ENCODE assay signal across 17 cellular contexts in genomic region chr19:3456925-3457530, GRCh38. TPM values are rescaled to one million over a fixed set of nuclear protein-coding genes. Genes with fewer than 3 reads are reported as not detected.
DNase-seq lines count a peak whose midpoint lies in the region; ATAC-seq and TF ChIP-seq lines count a peak whose summit lies in the region.
"Had no signal": no experiment of that assay in that cellular context is flagged by ENCODE, and none has a peak within 500 bp of the region (broad histone marks: within the 10 kb centered on the region; RNA-seq: fewer than 3 reads in every experiment).

No MANE protein-coding gene starts in this region.

- H3K27ac ChIP-seq in HCT116 (ENCODE audit: low read depth, low read length) (no peak overlapping the region), body of pancreas (peak overlapping the region in 3 of 4 donors; percentile 71 to 79 (median 74)), lower lobe of right lung (peak overlapping the region; percentile 77), stomach (peak overlapping the region in 4 of 5 donors; percentile 77 to 90 (median 82))
- H3K27ac ChIP-seq: cardiac muscle cell had no signal

- H3K9me2 ChIP-seq in HCT116 (ENCODE audit: insufficient read depth) = no peaks in the 10 kb centered on the region

- DNase-seq in HCT116 (ENCODE audit: low read depth, low spot score) = no peak
- no peak for DNase-seq in body of pancreas
- no peak for DNase-seq in lower lobe of right lung
- no peak for DNase-seq in stomach
- no peak for DNase-seq in NCI-H1694 (lab: John Stamatoyannopoulos, UW)
- DNase-seq in NCI-H2081 (lab: John Stamatoyannopoulos, UW) = no peak
- no peak for DNase-seq in activated T-cell treated with anti-CD3 and anti-CD28 coated beads, Interleukin-2, amount 50 U/mL, for 1 hour
- no peak for DNase-seq in SKM-1 (lab: John Stamatoyannopoulos, UW; ENCODE audit: unreplicated experiment)
- DNase-seq: activated CD4-positive, alpha-beta T cell treated with anti-CD3 and anti-CD28 coated beads, Interleukin-2, amount 10 ng/mL, durations not matched to agents 24 days and 14 days; CD4-positive, CD25-positive, alpha-beta regulatory T cell; immature natural killer cell; KG1; NCI-H2029 treated with DMSO at 0.1 percent for 48 hours; NK-92 treated with Interleukin-12 subunit alpha and Interleukin-12 subunit beta, amount 100 ng/mL, for 24 hours had no signal

- peaks cover 11% of the 10 kb centered on the region; the same call in 1 of the 2 replicates for H3K79me2 ChIP-seq in HCT116 (ENCODE audit: insufficient read depth, low read length)

- no peak for TF ChIP-seq RAD21 in HCT116 (IDR thresholded peaks at IDR 0.05; ENCODE audit: low read depth)

- POLR2A ChIA-PET in HCT116 (lab: Charles Lee) = no interaction called here

- ATAC-seq in HCT116 (peak; percentile 13; the same call in 1 of the 2 replicates), body of pancreas (no peak), lower lobe of right lung (no peak)
- ATAC-seq: activated T-helper 17 cell treated with anti-CD3 and anti-CD28 coated beads, Interleukin-2, amount 50 U/mL, for 72 hours; natural killer cell treated with Interleukin-12 subunit alpha and Interleukin-12 subunit beta and Interleukin-15 and Interleukin-18, amount 100 ng/mL, for 72 hours had no signal

- no peak overlapping the region for H3K9ac ChIP-seq in HCT116 (ENCODE audit: low read length)

- H3K4me1 ChIP-seq in HCT116 (ENCODE audit: control insufficient read depth in 1 of 2, insufficient read depth in 2 of 2, low read length in 2 of 2) (no peaks in the 10 kb centered on the region), body of pancreas (peaks cover 31% of the 10 kb centered on the region), lower lobe of right lung (peaks cover 35% of the 10 kb centered on the region), stomach (peaks cover 36 to 62% (median 45%) of the 10 kb centered on the region in 4 donors)

- H3K36me3 ChIP-seq in HCT116 (ENCODE audit: control insufficient read depth in 1 of 2, insufficient read depth in 2 of 2, low read length in 2 of 2) (peaks cover 11 to 32% of the 10 kb centered on the region in 2 experiments), body of pancreas (replicated peaks in 1 of 2; ENCODE audit: insufficient read depth in 1 of 2, low read depth in 2 of 2) (peaks cover 18 to 29% of the 10 kb centered on the region in 2 donors), lower lobe of right lung (peaks cover 58% of the 10 kb centered on the region), stomach (peaks cover 67 to 91% (median 85%) of the 10 kb centered on the region in 4 donors)

- 80 to 82% methylated on average over 13 to 17 of the region's 18 CpGs for WGBS in body of pancreas, 2 donors
- WGBS in stomach, 5 donors = 75 to 85% (median 82%) methylated on average over 15 to 18 of the region's 18 CpGs

- TF ChIP-seq POLR2A in HCT116 (IDR thresholded peaks at IDR 0.05; ENCODE audit: borderline replicate concordance, extremely low read depth, insufficient read depth, insufficient read length) (no peak), body of pancreas (IDR thresholded peaks at IDR 0.05) (no peak), stomach (IDR thresholded peaks at IDR 0.05) (no peak)

- H3K27me3 ChIP-seq in HCT116 (ENCODE audit: insufficient read depth, low read length) = no peaks in the 10 kb centered on the region
- H3K27me3 ChIP-seq in body of pancreas = no peaks in the 10 kb centered on the region
- H3K27me3 ChIP-seq in lower lobe of right lung (ENCODE audit: low read depth) = no peaks in the 10 kb centered on the region
- no peaks in the 10 kb centered on the region for H3K27me3 ChIP-seq in stomach

- H2AFZ ChIP-seq in HCT116 (ENCODE audit: low read depth, low read length, poor library complexity, severe bottlenecking) = no peak overlapping the region

- CTCF ChIA-PET in HCT116 (lab: Charles Lee) = no interaction called here

- no peak for TF ChIP-seq EP300 in stomach (IDR thresholded peaks at IDR 0.05)

- H3K9me3 ChIP-seq in HCT116 (ENCODE audit: control insufficient read depth in 1 of 2, insufficient read depth in 1 of 2, low read depth in 1 of 2, low read length in 2 of 2) (no peaks in the 10 kb centered on the region), body of pancreas (no peaks in the 10 kb centered on the region), lower lobe of right lung (no peaks in the 10 kb centered on the region), stomach (no peaks in the 10 kb centered on the region)

- BruUV-seq in HCT116 (replicated peaks; lab: Mats Ljungman, UMichigan) = no TSS peak

- peaks cover 3% of the 10 kb centered on the region; the same call in 1 of the 2 replicates for H4K20me1 ChIP-seq in HCT116 (ENCODE audit: insufficient read depth)

- TF ChIP-seq CTCF in HCT116 (IDR thresholded peaks at IDR 0.05 in 2 of 3, conservative IDR thresholded peaks at IDR 0.05 in 1 of 3; ENCODE audit: borderline replicate concordance in 1 of 3, insufficient read depth in 1 of 3, low read depth in 2 of 3, low read length in 2 of 3) (no peak), body of pancreas (IDR thresholded peaks at IDR 0.05) (no peak), lower lobe of right lung (IDR thresholded peaks at IDR 0.05) (no peak), stomach (IDR thresholded peaks at IDR 0.05) (no peak)

- RAD21 ChIA-PET in HCT116 (lab: Charles Lee; ENCODE audit: low non-redundant PET in 1 of 2, low total read pairs in 2 of 2, uncharacterized antibody in 2 of 2, unreplicated experiment in 2 of 2) = no interaction called here

- intact Hi-C loops in HCT116 (cut with micrococcal nuclease) = no loop called here
- intact Hi-C loops in body of pancreas (cut with DNase I) = no loop called here
- intact Hi-C loops in lower lobe of right lung (cut with DNase I) = no loop called here
- intact Hi-C loops in stomach (cut with DNase I; ENCODE audit: low total_unique reads) = no loop called here

- H3K4me3 ChIP-seq in HCT116 (replicated peaks in 1 of 2; ENCODE audit: low read depth in 1 of 2, low read length in 2 of 2) (no peak overlapping the region), body of pancreas (no peak overlapping the region), lower lobe of right lung (no peak overlapping the region), stomach (no peak overlapping the region)
- H3K4me3 ChIP-seq: cardiac muscle cell had no signal

- H3K4me2 ChIP-seq in HCT116 (ENCODE audit: low read length) = no peak overlapping the region

TF ChIP-seq in HCT116, 20 proteins besides CTCF, POLR2A, EP300 and RAD21:
- no peak for TF ChIP-seq ATF3 (IDR thresholded peaks at IDR 0.05)
- no peak for TF ChIP-seq EZH2phosphoT487 (IDR thresholded peaks at IDR 0.05; ENCODE audit: borderline replicate concordance)
- no peak for TF ChIP-seq CBX3 (IDR thresholded peaks at IDR 0.05; ENCODE audit: low read depth)
- TF ChIP-seq CEBPB (IDR thresholded peaks at IDR 0.05; ENCODE audit: low read depth) = no peak
- no peak for TF ChIP-seq SRF (IDR thresholded peaks at IDR 0.05; ENCODE audit: low read depth)
- no peak for TF ChIP-seq JUND (IDR thresholded peaks at IDR 0.05)
- no peak for TF ChIP-seq POLR2AphosphoS5 (IDR thresholded peaks at IDR 0.05; ENCODE audit: low read depth, low read length)
- TF ChIP-seq EGR1 (IDR thresholded peaks at IDR 0.05; ENCODE audit: low read depth) = no peak
TF ChIP-seq in HCT116: peak in this region for 0.

RNA-seq across cellular contexts. Expression of gene SMIM24, which starts 23.3 kb away (rescaled TPM):
- total RNA-seq in HCT116 (2021; ENCODE audit: unreplicated experiment) (not detected), body of pancreas (10 to 100 TPM in 1 of 2 donors, 1 to 10 TPM in 1; 7.6 to 11.4 TPM), lower lobe of right lung (not detected), stomach (100 to 1,000 TPM in 1 of 5 donors, 10 to 100 TPM in 1, 1 to 10 TPM in 2, not detected in 1; 1.4 to 178 (median 38.3) TPM)
- 0.10 and 0.12 TPM in 2 replicates for polyA plus RNA-seq in HCT116 (2012)
- polyA plus RNA-seq in stomach = 100 to 1,000 TPM in 1 of 3 donors, 10 to 100 TPM in 2; 14.1 to 116 (median 68.7) TPM
- total RNA-seq: activated CD4-positive, alpha-beta T cell treated with anti-CD3 and anti-CD28 coated beads, Interleukin-2, amount 10 ng/mL, durations not matched to agents 24 days and 14 days had no signal
- polyA plus RNA-seq: CD4-positive, CD25-positive, alpha-beta regulatory T cell had no signal

RNA-seq across cellular contexts. Expression of gene SMIM44, which starts 26.2 kb away (rescaled TPM):
- total RNA-seq in HCT116 (2021; ENCODE audit: unreplicated experiment) (not detected), body of pancreas (not detected), lower lobe of right lung (not detected), stomach (not detected)
- polyA plus RNA-seq in HCT116 (2012) = not detected in 2 replicates
- polyA plus RNA-seq in stomach = 1 to 10 TPM in 1 of 3 donors, not detected in 2; 2.7 TPM
- total RNA-seq: activated CD4-positive, alpha-beta T cell treated with anti-CD3 and anti-CD28 coated beads, Interleukin-2, amount 10 ng/mL, durations not matched to agents 24 days and 14 days; activated T-helper 17 cell treated with anti-CD3 and anti-CD28 coated beads, Interleukin-2, amount 50 U/mL, for 72 hours; cardiac muscle cell; CD4-positive, CD25-positive, alpha-beta regulatory T cell; natural killer cell treated with Interleukin-12 subunit alpha and Interleukin-12 subunit beta and Interleukin-15 and Interleukin-18, amount 100 ng/mL, for 72 hours had no signal
- polyA plus RNA-seq: cardiac muscle cell; CD4-positive, CD25-positive, alpha-beta regulatory T cell; immature natural killer cell had no signal

RNA-seq across cellular contexts. Expression of gene DOHH, which starts 43.4 kb away (rescaled TPM):
- total RNA-seq in HCT116 (2021; ENCODE audit: unreplicated experiment) (20.9 TPM), body of pancreas (10 to 100 TPM in 1 of 2 donors, 1 to 10 TPM in 1; 9.3 to 17.5 TPM), lower lobe of right lung (9.9 TPM), stomach (10 to 100 TPM in 2 of 5 donors, 1 to 10 TPM in 1, under 1 TPM in 1, not detected in 1; 0.45 to 21.7 (median 11.1) TPM)
- 15.9 and 20.8 TPM in 2 replicates for polyA plus RNA-seq in HCT116 (2012)
- polyA plus RNA-seq in stomach = 10 to 100 TPM; 10.7 to 14.1 (median 13.6) TPM

RNA-seq across cellular contexts. Expression of gene FZR1, which starts 49.1 kb away (rescaled TPM):
- total RNA-seq in HCT116 (2021; ENCODE audit: unreplicated experiment) (60.3 TPM), body of pancreas (10 to 100 TPM; 16.6 to 20.1 TPM), lower lobe of right lung (34.1 TPM), stomach (100 to 1,000 TPM in 1 of 5 donors, 10 to 100 TPM in 3, 1 to 10 TPM in 1; 9.4 to 113 (median 31.9) TPM)
- polyA plus RNA-seq in HCT116 (2012) = 64.5 and 76.2 TPM in 2 replicates
- polyA plus RNA-seq in stomach = 10 to 100 TPM; 10.5 to 17.2 (median 13.9) TPM
